Comparison of ENCODE assay signal across 8 cellular contexts in the genomic region with DNA sequence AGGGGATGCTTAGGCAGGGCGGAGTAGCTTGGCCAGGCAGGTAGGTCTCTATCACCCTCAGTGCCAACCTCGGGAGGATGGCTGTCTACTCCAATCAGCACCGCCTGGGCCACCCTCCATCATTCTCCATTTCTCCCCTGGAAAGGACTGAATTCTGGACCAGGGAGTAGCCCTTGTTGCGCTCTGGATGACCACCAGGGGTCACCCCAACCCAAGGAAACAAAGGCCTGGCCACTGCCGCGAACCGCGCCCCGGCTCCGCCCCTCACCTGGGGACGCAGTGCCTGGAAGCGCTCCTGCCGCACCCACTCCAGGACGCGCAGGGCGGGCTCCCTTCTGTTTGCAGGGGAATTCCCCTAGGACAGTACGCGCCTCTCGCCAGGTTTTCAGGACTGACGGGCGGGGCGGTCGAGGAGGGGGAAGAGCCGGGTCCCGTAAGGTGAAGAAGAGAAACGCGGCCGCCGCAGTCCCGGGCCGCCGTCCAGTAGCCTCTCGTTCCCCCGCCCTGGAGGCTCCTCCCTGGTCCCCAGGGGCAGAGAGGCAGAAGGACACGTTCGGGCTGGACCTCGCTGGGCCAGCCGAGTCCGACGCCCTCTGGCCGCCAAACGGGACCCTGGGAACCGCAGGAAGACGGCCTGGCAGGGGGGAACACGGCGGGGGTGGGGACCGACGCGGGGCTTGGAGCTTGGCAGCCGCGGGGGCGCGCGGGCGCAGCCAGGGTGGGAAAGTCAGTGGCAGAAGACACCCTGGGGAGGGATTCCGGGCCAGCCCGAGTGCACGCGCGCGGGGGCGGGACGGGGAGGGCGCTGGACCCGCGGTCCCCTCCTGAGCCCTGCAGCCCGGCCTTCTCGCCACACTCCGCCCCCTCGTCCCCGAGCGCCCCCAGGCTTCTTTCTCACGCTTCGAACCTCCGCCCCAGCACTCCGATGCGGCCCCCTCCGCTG. TPM values are rescaled to one million over a fixed set of nuclear protein-coding genes. Genes with fewer than 3 reads are reported as not detected.
DNase-seq lines count a peak whose midpoint lies in the region; ATAC-seq and TF ChIP-seq lines count a peak whose summit lies in the region.

No MANE protein-coding gene starts in this region.

- 2% methylated on average over 54 to 63 of the region's 78 CpGs for WGBS in lower leg skin, 2 donors

- in situ Hi-C loops in ACHN (cut with HindIII; ENCODE audit: low pct_ligation_motif_present, low pct_unique_long_range_greater_than_20kb, low sequenced_read_pairs): no loop called here

- TF ChIP-seq CTCF in lower leg skin (IDR thresholded peaks at IDR 0.05): peak in 2 of 3 donors; percentile 75 to 93

- DNase-seq in ACHN (peak; percentile 69), NCI-H526 treated with DMSO at 0.1 percent for 48 hours (lab: John Stamatoyannopoulos, UW) (peak; percentile 97), dermis microvascular lymphatic vessel endothelial cell (ENCODE audit: low read depth in 2 of 2) (peak; percentile 37 to 74), lower leg skin (ENCODE audit: low spot score in 2 of 2) (peak; percentile 84 to 97)
- peak; percentile 86 to 87 for DNase-seq in activated CD4-positive, alpha-beta T cell treated with anti-CD3 and anti-CD28 coated beads, Interleukin-2, amount 50 U/mL, for 4 hours
- peak; percentile 85 for DNase-seq in stimulated activated CD4-positive, alpha-beta T cell treated with anti-CD3 and anti-CD28 coated beads, Interleukin-4, amount 100 ng/mL, for 1 hour

- H3K4me3 ChIP-seq in lower leg skin (ENCODE audit: low read depth, poor library complexity, severe bottlenecking): peak overlapping the region; percentile 29

- ATAC-seq in GM18868 (IDR thresholded peaks at IDR 0.05; ENCODE audit: unreplicated experiment) (peak; percentile 83), HG03342 (IDR thresholded peaks at IDR 0.05; ENCODE audit: unreplicated experiment) (peak; percentile 85)

- intact Hi-C loops in lower leg skin (cut with DNase I; ENCODE audit: low total_unique reads): no loop called here

- no peak for TF ChIP-seq POLR2A in lower leg skin (IDR thresholded peaks at IDR 0.05)

RNA-seq across cellular contexts. Expression of a gene that starts 7.1 kb away (rescaled TPM):
- under 0.01 TPM in 2 replicates for total RNA-seq in dermis microvascular lymphatic vessel endothelial cell
- 1 to 10 TPM in 3 of 4 donors, under 1 TPM in 1; 0.25 to 4.0 (median 1.9) TPM for total RNA-seq in lower leg skin

RNA-seq across cellular contexts. Expression of a gene that starts 30.9 kb away (rescaled TPM):
- total RNA-seq in dermis microvascular lymphatic vessel endothelial cell (not detected in 2 replicates), lower leg skin (under 1 TPM in 1 of 4 donors, not detected in 3; 0.06 TPM)

RNA-seq across cellular contexts. Expression of a gene that starts 58.8 kb away (rescaled TPM):
- total RNA-seq in dermis microvascular lymphatic vessel endothelial cell: not detected in 2 replicates
- total RNA-seq in lower leg skin: not detected

Comparison
In these comparisons a context has a peak if more than half of its experiments do, and no peak if none do; other contexts are left out.
1. Peak in every context shown above with its lines: DNase-seq, ATAC-seq and H3K4me3 ChIP-seq.